ENCODE assay signal across 16 cellular contexts in the genomic region with DNA sequence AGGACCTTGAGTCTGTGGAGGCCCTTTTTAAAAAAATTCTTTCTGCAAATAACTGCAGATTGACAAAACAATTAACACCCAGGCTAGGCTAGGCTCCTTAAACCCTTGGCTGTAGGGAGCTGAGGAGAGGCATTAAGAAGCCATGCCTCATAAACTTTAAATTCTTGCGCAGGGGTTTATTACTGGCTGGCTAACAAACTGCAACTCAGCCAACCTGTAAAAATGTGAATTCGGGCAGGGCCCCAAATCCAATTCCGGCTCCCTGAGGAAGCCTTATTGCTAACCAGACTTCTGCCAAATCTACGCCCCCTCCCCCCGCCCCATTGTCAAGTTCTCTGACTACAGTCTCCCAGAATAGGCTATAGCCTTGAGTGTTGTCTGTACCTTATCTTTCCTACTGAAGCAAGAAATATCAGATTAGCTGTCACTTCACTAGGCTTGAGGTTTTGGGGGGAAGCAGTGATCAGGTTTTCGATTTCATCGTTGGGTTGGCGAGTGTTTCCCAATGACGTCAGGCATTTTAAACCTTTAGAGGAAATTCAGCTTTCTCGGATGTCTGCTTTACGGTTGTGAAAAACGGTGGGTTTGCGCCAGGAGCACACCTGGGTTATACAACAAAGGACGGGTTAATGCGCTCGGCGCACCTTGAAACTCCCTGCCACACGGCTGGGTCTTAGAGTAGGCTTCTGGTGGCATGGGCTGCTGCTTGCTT. TPM values are rescaled to one million over a fixed set of nuclear protein-coding genes. Genes with fewer than 3 reads are reported as not detected.
DNase-seq lines count a peak whose midpoint lies in the region; ATAC-seq and TF ChIP-seq lines count a peak whose summit lies in the region.
"Had no signal": no experiment of that assay in that cellular context is flagged by ENCODE, and none has a peak within 500 bp of the region (broad histone marks: within the 10 kb centered on the region; RNA-seq: fewer than 3 reads in every experiment).

No MANE protein-coding gene starts in this region.

- intact Hi-C loops in activated CD8-positive, alpha-beta T cell treated with anti-CD3 and anti-CD28 coated beads for 36 hours (cut with micrococcal nuclease): no loop called here

- TF ChIP-seq CTCF in activated CD8-positive, alpha-beta T cell treated with anti-CD3 and anti-CD28 coated beads for 36 hours (IDR thresholded peaks at IDR 0.05): no peak
- TF ChIP-seq CTCF in epithelial cell of esophagus (IDR thresholded peaks at IDR 0.05; ENCODE audit: insufficient read depth, low read depth, low read length, missing control alignments) (no peak), progenitor cell of endocrine pancreas (IDR thresholded peaks at IDR 0.05; ENCODE audit: unreplicated experiment) (no peak)

- no peaks in the 10 kb centered on the region for H3K9me3 Mint-ChIP-seq in activated CD8-positive, alpha-beta T cell treated with anti-CD3 and anti-CD28 coated beads for 36 hours
- H3K9me3 Mint-ChIP-seq in activated CD8-positive, alpha-beta T cell treated with anti-CD3 and anti-CD28 coated beads, Interleukin-2, amount 10 ng/mL, durations not matched to agents 7 days and 5 days (ENCODE audit: insufficient read depth): no peaks in the 10 kb centered on the region
- H3K9me3 Mint-ChIP-seq in progenitor cell of endocrine pancreas (ENCODE audit: low read depth): no peaks in the 10 kb centered on the region

- peak; percentile 37 for ATAC-seq in activated CD8-positive, alpha-beta T cell treated with anti-CD3 and anti-CD28 coated beads for 36 hours
- no peak for ATAC-seq in activated CD8-positive, alpha-beta T cell treated with anti-CD3 and anti-CD28 coated beads, Interleukin-2, amount 10 ng/mL, durations not matched to agents 7 days and 5 days
- ATAC-seq in HG03159 (IDR thresholded peaks at IDR 0.05; ENCODE audit: unreplicated experiment): no peak

- H3K4me1 Mint-ChIP-seq in activated CD8-positive, alpha-beta T cell treated with anti-CD3 and anti-CD28 coated beads for 36 hours (ENCODE audit: low read depth): peaks cover 14% of the 10 kb centered on the region
- peaks cover 6% of the 10 kb centered on the region for H3K4me1 Mint-ChIP-seq in activated CD8-positive, alpha-beta T cell treated with anti-CD3 and anti-CD28 coated beads, Interleukin-2, amount 10 ng/mL, durations not matched to agents 7 days and 5 days (ENCODE audit: low read depth)
- H3K4me1 Mint-ChIP-seq in progenitor cell of endocrine pancreas (ENCODE audit: low read depth): peaks cover 18% of the 10 kb centered on the region

- H3K27ac Mint-ChIP-seq in activated CD8-positive, alpha-beta T cell treated with anti-CD3 and anti-CD28 coated beads for 36 hours: no peak overlapping the region
- no peak overlapping the region for H3K27ac Mint-ChIP-seq in activated CD8-positive, alpha-beta T cell treated with anti-CD3 and anti-CD28 coated beads, Interleukin-2, amount 10 ng/mL, durations not matched to agents 7 days and 5 days
- H3K27ac Mint-ChIP-seq in progenitor cell of endocrine pancreas: no peak overlapping the region
- H3K27ac Mint-ChIP-seq: CD4-positive, CD25-positive, alpha-beta regulatory T cell had no signal

- H3K9me3 ChIP-seq in MG63: no peaks in the 10 kb centered on the region
- H3K9me3 ChIP-seq: testis had no signal

- no peaks in the 10 kb centered on the region for H3K36me3 Mint-ChIP-seq in activated CD8-positive, alpha-beta T cell treated with anti-CD3 and anti-CD28 coated beads for 36 hours (ENCODE audit: low read depth)
- no peaks in the 10 kb centered on the region for H3K36me3 Mint-ChIP-seq in activated CD8-positive, alpha-beta T cell treated with anti-CD3 and anti-CD28 coated beads, Interleukin-2, amount 10 ng/mL, durations not matched to agents 7 days and 5 days (ENCODE audit: low read depth)
- peaks cover 5% of the 10 kb centered on the region for H3K36me3 Mint-ChIP-seq in progenitor cell of endocrine pancreas (ENCODE audit: insufficient read depth)
- H3K36me3 Mint-ChIP-seq: CD4-positive, CD25-positive, alpha-beta regulatory T cell had no signal

- POLR2A ChIA-PET in activated CD8-positive, alpha-beta T cell treated with anti-CD3 and anti-CD28 coated beads for 36 hours (lab: Charles Lee): no interaction called here
- POLR2A ChIA-PET in activated CD8-positive, alpha-beta T cell treated with anti-CD3 and anti-CD28 coated beads, Interleukin-2, amount 10 ng/mL, durations not matched to agents 7 days and 5 days (lab: Charles Lee): interaction anchor here (0.6 kb wide), 1 partner anchor 21 kb away, joined by 3 read pairs; no protein-coding TSS in a partner anchor

- H3K4me3 Mint-ChIP-seq in activated CD8-positive, alpha-beta T cell treated with anti-CD3 and anti-CD28 coated beads for 36 hours: no peak overlapping the region
- H3K4me3 Mint-ChIP-seq in activated CD8-positive, alpha-beta T cell treated with anti-CD3 and anti-CD28 coated beads, Interleukin-2, amount 10 ng/mL, durations not matched to agents 7 days and 5 days: no peak overlapping the region
- H3K4me3 Mint-ChIP-seq in progenitor cell of endocrine pancreas (ENCODE audit: low read depth): peak overlapping the region; percentile 84

- no peak overlapping the region for H3K4me3 ChIP-seq in MG63
- H3K4me3 ChIP-seq in epithelial cell of esophagus (ENCODE audit: low read length): peak overlapping the region; percentile 88
- H3K4me3 ChIP-seq: testis had no signal

- DNase-seq in activated CD8-positive, alpha-beta T cell treated with anti-CD3 and anti-CD28 coated beads for 36 hours: peak; percentile 44
- DNase-seq in activated CD8-positive, alpha-beta T cell treated with anti-CD3 and anti-CD28 coated beads, Interleukin-2, amount 10 ng/mL, durations not matched to agents 7 days and 5 days: no peak
- peak; percentile 37 for DNase-seq in MG63
- peak; percentile 31 for DNase-seq in epithelial cell of esophagus (ENCODE audit: low read depth)
- DNase-seq in progenitor cell of endocrine pancreas (ENCODE audit: low spot score, unreplicated experiment): no peak
- DNase-seq in superior temporal gyrus (ENCODE audit: extremely low spot score): no peak
- no peak for DNase-seq in NCI-H2081 (lab: John Stamatoyannopoulos, UW)
- DNase-seq: activated naive CD4-positive, alpha-beta T cell; caudate nucleus; CD4-positive, CD25-positive, alpha-beta regulatory T cell; NCI-H1436 treated with DMSO at 0.1 percent for 48 hours; NCI-H446 treated with DMSO at 0.1 percent for 48 hours; posterior cingulate gyrus; testis; WERI-Rb-1 had no signal

- H3K36me3 ChIP-seq in MG63: no peaks in the 10 kb centered on the region
- H3K36me3 ChIP-seq: WERI-Rb-1 had no signal

- no peaks in the 10 kb centered on the region for H3K27me3 ChIP-seq in MG63
- H3K27me3 ChIP-seq: testis had no signal

- H3K27me3 Mint-ChIP-seq in activated CD8-positive, alpha-beta T cell treated with anti-CD3 and anti-CD28 coated beads for 36 hours: peaks cover 57% of the 10 kb centered on the region
- peaks cover 58% of the 10 kb centered on the region for H3K27me3 Mint-ChIP-seq in activated CD8-positive, alpha-beta T cell treated with anti-CD3 and anti-CD28 coated beads, Interleukin-2, amount 10 ng/mL, durations not matched to agents 7 days and 5 days (ENCODE audit: low read depth)
- H3K27me3 Mint-ChIP-seq in progenitor cell of endocrine pancreas: peaks cover 20% of the 10 kb centered on the region

- CTCF ChIA-PET in activated CD8-positive, alpha-beta T cell treated with anti-CD3 and anti-CD28 coated beads for 36 hours (lab: Charles Lee): interaction anchor here (0.6 to 1.3 kb wide), 2 partner anchors 117 to 692 kb away, joined by 3 read pairs; a partner anchor contains a TSS
- CTCF ChIA-PET in activated CD8-positive, alpha-beta T cell treated with anti-CD3 and anti-CD28 coated beads, Interleukin-2, amount 10 ng/mL, durations not matched to agents 7 days and 5 days (lab: Charles Lee): interaction anchor here (0.7 to 2.6 kb wide), 4 partner anchors 21 to 118 kb away, joined by 3 to 7 read pairs (median 4); no protein-coding TSS in a partner anchor

RNA-seq across cellular contexts. Expression of a gene that starts 2.0 kb away (rescaled TPM):
- 1 to 10 TPM in 1 of 2 experiments, under 1 TPM in 1; 0.65 to 2.1 TPM for total RNA-seq in activated CD8-positive, alpha-beta T cell treated with anti-CD3 and anti-CD28 coated beads for 36 hours
- total RNA-seq in activated CD8-positive, alpha-beta T cell treated with anti-CD3 and anti-CD28 coated beads, Interleukin-2, amount 10 ng/mL, durations not matched to agents 7 days and 5 days: not detected
- total RNA-seq in MG63 (2014; rRNA removed; shearing (Covaris generic); ENCODE audit: low replicate concordance): not detected in 2 replicates
- total RNA-seq in progenitor cell of endocrine pancreas: 107 and 110 TPM in 2 replicates

Comparison
In these comparisons a context has a peak if more than half of its experiments do, and no peak if none do; other contexts are left out.
1. DNase-seq: peak in activated CD8-positive, alpha-beta T cell treated with anti-CD3 and anti-CD28 coated beads for 36 hours (single experiment), MG63 (single experiment) and epithelial cell of esophagus (single experiment); none in activated CD8-positive, alpha-beta T cell treated with anti-CD3 and anti-CD28 coated beads, Interleukin-2, amount 10 ng/mL, durations not matched to agents 7 days and 5 days (single experiment), progenitor cell of endocrine pancreas (single experiment), superior temporal gyrus (single experiment) and NCI-H2081 (0 of 2).
2. RNA of a gene that starts 2.0 kb away (total RNA-seq): 107 to 110 TPM in progenitor cell of endocrine pancreas; 0.65 to 2.1 TPM in activated CD8-positive, alpha-beta T cell treated with anti-CD3 and anti-CD28 coated beads for 36 hours, not detected in activated CD8-positive, alpha-beta T cell treated with anti-CD3 and anti-CD28 coated beads, Interleukin-2, amount 10 ng/mL, durations not matched to agents 7 days and 5 days and not detected in MG63; every median in the first group is over 10 times any median in the second.